In the genomic region with DNA sequence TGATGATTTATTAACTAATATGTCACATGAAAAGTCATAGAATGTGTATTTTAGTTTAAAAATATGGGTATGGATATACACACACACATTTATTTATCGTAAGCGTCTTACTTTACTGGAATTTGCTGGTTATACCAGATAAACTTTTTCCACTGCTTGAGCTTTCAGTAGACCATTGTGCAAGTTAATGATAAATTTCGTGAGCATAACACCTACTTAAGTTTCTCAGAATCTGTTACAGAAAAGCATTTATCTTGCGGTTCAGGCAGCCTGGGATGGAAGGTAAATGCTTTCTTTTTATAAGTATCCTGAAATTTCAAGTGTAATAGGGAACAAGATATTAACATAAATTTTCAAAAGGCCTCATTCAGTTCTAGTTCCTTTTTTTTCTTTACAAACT, we compare ENCODE assay signal across 22 cellular contexts. TPM values are rescaled to one million over a fixed set of nuclear protein-coding genes. Genes with fewer than 3 reads are reported as not detected.
A peak's percentile ranks its signal among the peaks of the same experiment; 100 is the strongest.
DNase-seq lines count a peak whose midpoint lies in the region; ATAC-seq, FAIRE-seq and TF ChIP-seq lines count a peak whose summit lies in the region.
"Had no signal": no experiment of that assay in that cellular context is flagged by ENCODE, and none has a peak within 500 bp of the region (broad histone marks: within the 10 kb centered on the region; RNA-seq: fewer than 3 reads in every experiment).

No MANE protein-coding gene starts in this region.

- H3K9me3 ChIP-seq in PC-3 (ENCODE audit: low read length) (no peaks in the 10 kb centered on the region), neutrophil (no peaks in the 10 kb centered on the region)
- H3K9me3 ChIP-seq in CD8-positive, alpha-beta memory T cell (ENCODE audit: low read length) = no peaks in the 10 kb centered on the region
- H3K9me3 ChIP-seq: SK-N-SH had no signal

- H4K20me1 ChIP-seq in PC-3 (ENCODE audit: low read length) = no peaks in the 10 kb centered on the region

- no peak overlapping the region for H3K4me3 Mint-ChIP-seq in CD8-positive, alpha-beta memory T cell
- H3K4me3 Mint-ChIP-seq: CD8-positive, alpha-beta T cell; GM23338 had no signal

- FAIRE-seq in GM12891 (lab: Jason Lieb, UNC) = no peak
- FAIRE-seq: D721Med had no signal

- H3K27ac Mint-ChIP-seq in CD8-positive, alpha-beta memory T cell = no peak overlapping the region
- H3K27ac Mint-ChIP-seq: CD8-positive, alpha-beta T cell; GM23338 had no signal

- no peak for ATAC-seq in PC-3
- ATAC-seq: CD8-positive, alpha-beta T cell; GM23338 had no signal

- no peaks in the 10 kb centered on the region for H3K27me3 Mint-ChIP-seq in CD8-positive, alpha-beta memory T cell

- no peaks in the 10 kb centered on the region for H3K9me3 Mint-ChIP-seq in CD8-positive, alpha-beta memory T cell
- H3K9me3 Mint-ChIP-seq: CD8-positive, alpha-beta T cell; GM23338 had no signal

- in situ Hi-C loops in Caki2 (cut with HindIII; ENCODE audit: low pct_unique_long_range_greater_than_20kb, low sequenced_read_pairs) = no loop called here

- H3K79me2 ChIP-seq in PC-3 (ENCODE audit: low read length) = no peaks in the 10 kb centered on the region

- peak overlapping the region; percentile 32; the same call in 1 of the 2 replicates for H3K4me2 ChIP-seq in PC-3 (ENCODE audit: low read length)
- H3K4me2 ChIP-seq: BLaER1, GM23338, SK-N-SH had no signal

- DNase-seq in Caki2 (ENCODE audit: low read depth) = peak; percentile 2
- DNase-seq in PC-3 = no peak
- peak; percentile 27 for DNase-seq in amniotic epithelial cell (ENCODE audit: low read depth)
- DNase-seq in CD8-positive, alpha-beta memory T cell = no peak
- no peak for DNase-seq in GM12891 (ENCODE audit: insufficient read length, low spot score)
- DNase-seq in pons (ENCODE audit: low spot score) = no peak
- DNase-seq: ACHN; CD8-positive, alpha-beta T cell; EL; GF-D8; KBM-7; NCI-H1092; NCI-H1436; NCI-H187 treated with DMSO at 0.1 percent for 48 hours; NCI-H510A treated with DMSO at 0.1 percent for 48 hours; NCI-H748 treated with DMSO at 0.1 percent for 48 hours; SIG-M5; SK-N-SH had no signal

- CTCF ChIA-PET in PC-3 (lab: Charles Lee) = no interaction called here
- CTCF ChIA-PET in CD8-positive, alpha-beta memory T cell (lab: Charles Lee) = no interaction called here

- H3K4me3 ChIP-seq in PC-3 (ENCODE audit: low read length) = no peak overlapping the region
- H3K4me3 ChIP-seq in neutrophil (ENCODE audit: low read depth in 1 of 2, low read length in 1 of 2) = no peak overlapping the region
- no peak overlapping the region for H3K4me3 ChIP-seq in CD8-positive, alpha-beta memory T cell (ENCODE audit: low read length)
- H3K4me3 ChIP-seq: BLaER1, GM23338 had no signal

- no peaks in the 10 kb centered on the region for H3K36me3 Mint-ChIP-seq in CD8-positive, alpha-beta memory T cell
- H3K36me3 Mint-ChIP-seq: CD8-positive, alpha-beta T cell had no signal

- POLR2A ChIA-PET in PC-3 (lab: Charles Lee; ENCODE audit: unreplicated experiment) = no interaction called here
- POLR2A ChIA-PET in CD8-positive, alpha-beta memory T cell (lab: Charles Lee) = no interaction called here

- H3F3A ChIP-seq in PC-3 (ENCODE audit: low read length, unreplicated experiment) = peaks cover 6% of the 10 kb centered on the region

- no peaks in the 10 kb centered on the region for H3K27me3 ChIP-seq in PC-3 (ENCODE audit: low read length)
- no peaks in the 10 kb centered on the region for H3K27me3 ChIP-seq in neutrophil
- no peaks in the 10 kb centered on the region for H3K27me3 ChIP-seq in CD8-positive, alpha-beta memory T cell (ENCODE audit: insufficient read depth, low read length, poor library complexity, severe bottlenecking)

- intact Hi-C loops in PC-3 (cut with micrococcal nuclease) = no loop called here

- no TSS peak for BruUV-seq in PC-3 (replicated peaks; lab: Mats Ljungman, UMichigan)

- no peaks in the 10 kb centered on the region for H3K9me2 ChIP-seq in PC-3 (replicated peaks; ENCODE audit: low read length)
- H3K9me2 ChIP-seq: SK-N-SH had no signal

- H3K9ac ChIP-seq in PC-3 (ENCODE audit: low read length) = no peak overlapping the region
- H3K9ac ChIP-seq: BLaER1, SK-N-SH had no signal

- no peaks in the 10 kb centered on the region for H3K36me3 ChIP-seq in PC-3 (ENCODE audit: low read depth, low read length)
- no peaks in the 10 kb centered on the region for H3K36me3 ChIP-seq in neutrophil
- no peaks in the 10 kb centered on the region for H3K36me3 ChIP-seq in CD8-positive, alpha-beta memory T cell (ENCODE audit: insufficient read depth, low read length)

- peaks cover 1 to 13% (median 1%) of the 10 kb centered on the region in 3 donors for H3K4me1 Mint-ChIP-seq in CD8-positive, alpha-beta memory T cell
- H3K4me1 Mint-ChIP-seq: GM23338 had no signal

- H3K27ac ChIP-seq in PC-3 (ENCODE audit: low read length) (no peak overlapping the region), neutrophil (peak overlapping the region; percentile 69)
- H3K27ac ChIP-seq in CD8-positive, alpha-beta memory T cell (ENCODE audit: low read depth, low read length) = no peak overlapping the region
- H3K27ac ChIP-seq: BLaER1 had no signal

- no peak overlapping the region for H2AFZ ChIP-seq in PC-3 (ENCODE audit: low read length)
- H2AFZ ChIP-seq: GM23338 had no signal

- TF ChIP-seq POLR2A in GM12891 (IDR thresholded peaks at IDR 0.05; ENCODE audit: low read depth, low read length) = no peak

- TF ChIP-seq CTCF in PC-3 (conservative IDR thresholded peaks at IDR 0.05; ENCODE audit: low read depth, low read length) (no peak), neutrophil (IDR thresholded peaks at IDR 0.05) (no peak)

- H3K4me1 ChIP-seq in PC-3 (ENCODE audit: insufficient read depth, low read length) (peaks cover 22% of the 10 kb centered on the region), neutrophil (ENCODE audit: control insufficient read depth in 1 of 2, insufficient read depth in 1 of 2, low read depth in 1 of 2, low read length in 1 of 2) (peaks cover 32 to 34% of the 10 kb centered on the region in 2 experiments)
- no peaks in the 10 kb centered on the region for H3K4me1 ChIP-seq in CD8-positive, alpha-beta memory T cell (ENCODE audit: insufficient read depth, low read length)

TF ChIP-seq in GM12891, 5 proteins besides CTCF, POLR2A, EP300 and RAD21:
- TF ChIP-seq POLR2AphosphoS5 (IDR thresholded peaks at IDR 0.05; ENCODE audit: low read depth, low read length) (no peak), POU2F2 (IDR thresholded peaks at IDR 0.05; ENCODE audit: low read depth, low read length) (no peak), TAF1 (IDR thresholded peaks at IDR 0.05; ENCODE audit: low read depth, low read length) (no peak)
TF ChIP-seq in GM12891: peak in this region for 0.

RNA-seq across cellular contexts. Expression of a gene that starts 27.6 kb away (rescaled TPM):
- total RNA-seq in Caki2 (2014; rRNA removed; shearing (Covaris generic); ENCODE audit: low replicate concordance) = 7.4 and 8.9 TPM in 2 replicates
- total RNA-seq in PC-3 (2014; rRNA removed) = 3.4 and 4.3 TPM in 2 replicates
- 1 to 10 TPM; 5.8 to 6.5 TPM for total RNA-seq in CD8-positive, alpha-beta memory T cell
- polyA plus RNA-seq in CD8-positive, alpha-beta memory T cell = 4.6 TPM
- polyA plus RNA-seq in GM12891 (2012; ENCODE audit: low read depth, missing spikeins) = 2.6 TPM

RNA-seq across cellular contexts. Expression of a gene that starts 31.4 kb away (rescaled TPM):
- not detected in 2 replicates for total RNA-seq in Caki2 (2014; rRNA removed; shearing (Covaris generic); ENCODE audit: low replicate concordance)
- not detected in 2 replicates for total RNA-seq in PC-3 (2014; rRNA removed)
- 1 to 10 TPM in 1 of 2 experiments, under 1 TPM in 1; 0.85 to 1.2 TPM for total RNA-seq in CD8-positive, alpha-beta memory T cell
- not detected for polyA plus RNA-seq in CD8-positive, alpha-beta memory T cell
- 0.32 TPM for polyA plus RNA-seq in GM12891 (2012; ENCODE audit: low read depth, missing spikeins)
- total RNA-seq: CD8-positive, alpha-beta T cell had no signal
- polyA plus RNA-seq: GM23338, SK-N-SH had no signal

RNA-seq across cellular contexts. Expression of a gene that starts 38.8 kb away (rescaled TPM):
- 450 and 597 TPM in 2 replicates for total RNA-seq in Caki2 (2014; rRNA removed; shearing (Covaris generic); ENCODE audit: low replicate concordance)
- total RNA-seq in PC-3 (2014; rRNA removed) = 566 and 852 TPM in 2 replicates
- total RNA-seq in CD8-positive, alpha-beta memory T cell = 100 to 1,000 TPM; 298 to 348 TPM
- polyA plus RNA-seq in CD8-positive, alpha-beta memory T cell = 377 TPM
- polyA plus RNA-seq in GM12891 (2012; ENCODE audit: low read depth, missing spikeins) = 613 TPM

RNA-seq across cellular contexts. Expression of a gene that starts 42.8 kb away (rescaled TPM):
- total RNA-seq in Caki2 (2014; rRNA removed; shearing (Covaris generic); ENCODE audit: low replicate concordance) = 84.0 and 99.7 TPM in 2 replicates
- total RNA-seq in PC-3 (2014; rRNA removed) = 106 and 119 TPM in 2 replicates
- total RNA-seq in CD8-positive, alpha-beta memory T cell = 10 to 100 TPM; 44.0 to 45.2 TPM
- 55.0 TPM for polyA plus RNA-seq in CD8-positive, alpha-beta memory T cell
- polyA plus RNA-seq in GM12891 (2012; ENCODE audit: low read depth, missing spikeins) = 17.9 TPM

Comparison
In these comparisons a context has a peak if more than half of its experiments do, and no peak if none do; other contexts are left out.
1. DNase-seq: peak in Caki2 (single experiment) and amniotic epithelial cell (single experiment); none in PC-3 (single experiment), CD8-positive, alpha-beta memory T cell (0 of 5), GM12891 (single experiment) and pons (single experiment).